Comparison of ENCODE assay signal across 17 cellular contexts in the genomic region with DNA sequence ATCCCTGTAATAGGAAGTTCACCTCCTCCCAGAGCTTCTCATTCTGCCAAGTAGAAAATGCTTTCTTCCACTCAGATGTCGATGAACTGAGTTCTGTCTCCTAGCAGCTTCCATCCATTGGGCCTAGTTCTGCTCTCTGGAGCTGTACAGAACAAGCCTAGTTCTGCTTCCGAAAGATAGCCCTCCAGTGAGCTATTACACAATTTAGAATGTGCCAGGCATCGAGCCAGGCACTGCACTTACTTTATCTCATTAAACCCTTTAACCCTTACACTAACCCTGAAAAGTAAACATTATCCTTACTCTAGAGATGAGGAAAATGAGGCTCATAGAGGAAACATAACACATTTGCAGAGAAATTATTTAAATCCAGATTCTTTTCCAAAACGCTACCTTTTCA. TPM values are rescaled to one million over a fixed set of nuclear protein-coding genes. Genes with fewer than 3 reads are reported as not detected.
DNase-seq lines count a peak whose midpoint lies in the region; ATAC-seq and TF ChIP-seq lines count a peak whose summit lies in the region.
"Had no signal": no experiment of that assay in that cellular context is flagged by ENCODE, and none has a peak within 500 bp of the region (broad histone marks: within the 10 kb centered on the region; RNA-seq: fewer than 3 reads in every experiment).

No MANE protein-coding gene starts in this region.

- H3K27ac ChIP-seq in BLaER1 treated with 17β-estradiol and CSF1 and Interleukin-3, amounts not matched to agents 10 nM and 100 nM = peak overlapping the region in 3 of 11 experiments; percentile 75 to 90 (median 78); a peak in 4 of 22 replicates
- H3K27ac ChIP-seq: skin epidermis had no signal

- no peaks in the 10 kb centered on the region for H3K9me3 ChIP-seq in BLaER1 treated with 17β-estradiol and CSF1 and Interleukin-3, amounts not matched to agents 10 nM and 100 nM (replicated peaks in 1 of 11)
- H3K9me3 ChIP-seq in mucosa of descending colon = no peaks in the 10 kb centered on the region

- TF ChIP-seq CTCF in mucosa of descending colon (IDR thresholded peaks at IDR 0.05) = no peak

- peaks cover 0 to 23% (median 4%) of the 10 kb centered on the region in 11 experiments; a peak in 6 of 22 replicates for H3K36me3 ChIP-seq in BLaER1 treated with 17β-estradiol and CSF1 and Interleukin-3, amounts not matched to agents 10 nM and 100 nM
- H3K36me3 ChIP-seq in mucosa of descending colon (ENCODE audit: low read depth) = no peaks in the 10 kb centered on the region

- H3K27me3 ChIP-seq in BLaER1 treated with 17β-estradiol and CSF1 and Interleukin-3, amounts not matched to agents 10 nM and 100 nM = no peaks in the 10 kb centered on the region
- H3K27me3 ChIP-seq: dorsolateral prefrontal cortex had no signal

- no peaks in the 10 kb centered on the region for H4K20me1 ChIP-seq in BLaER1 treated with 17β-estradiol and CSF1 and Interleukin-3, amounts not matched to agents 10 nM and 100 nM

- peak overlapping the region in 2 of 11 experiments; percentile 25 to 77; a peak in 2 of 22 replicates for H3K9ac ChIP-seq in BLaER1 treated with 17β-estradiol and CSF1 and Interleukin-3, amounts not matched to agents 10 nM and 100 nM

- H3K4me1 ChIP-seq in BLaER1 treated with 17β-estradiol and CSF1 and Interleukin-3, amounts not matched to agents 10 nM and 100 nM = peaks cover 40 to 86% (median 76%) of the 10 kb centered on the region in 10 experiments
- H3K4me1 ChIP-seq in mucosa of descending colon (ENCODE audit: low read depth) = no peaks in the 10 kb centered on the region

- no peak overlapping the region for H3K4me3 ChIP-seq in BLaER1 treated with 17β-estradiol and CSF1 and Interleukin-3, amounts not matched to agents 10 nM and 100 nM
- H3K4me3 ChIP-seq in mucosa of descending colon = no peak overlapping the region
- H3K4me3 ChIP-seq: dorsolateral prefrontal cortex, skin epidermis had no signal

- peak; percentile 42 for ATAC-seq in mucosa of descending colon
- ATAC-seq in HG03025 (IDR thresholded peaks at IDR 0.05; ENCODE audit: low FRiP score, unreplicated experiment) = no peak

- peak overlapping the region in 8 of 11 experiments; percentile 36 to 80 (median 70); a peak in 12 of 22 replicates for H3K4me2 ChIP-seq in BLaER1 treated with 17β-estradiol and CSF1 and Interleukin-3, amounts not matched to agents 10 nM and 100 nM

- intact Hi-C loops in mucosa of descending colon (cut with DNase I, micrococcal nuclease) = no loop called here

- DNase-seq in MV-4-11 (lab: John Stamatoyannopoulos, UW) = peak; percentile 12
- DNase-seq in erythroblast (lab: John Stamatoyannopoulos, UW) = peak; percentile 32 to 36
- DNase-seq in mucosa of descending colon = peak in 1 of 3 donors; percentile 14
- DNase-seq in stimulated activated CD8-positive, alpha-beta memory T cell treated with anti-CD3 and anti-CD28 coated beads, Interleukin-4, amount 100 ng/mL, for 48 hours = no peak
- no peak for DNase-seq in amygdala (lab: John Stamatoyannopoulos, UW)
- DNase-seq in stimulated activated CD4-positive, alpha-beta T cell treated with anti-CD3 and anti-CD28 coated beads, Interleukin-2, amount 100 ng/mL, for 24 hours = no peak
- DNase-seq: activated CD4-positive, alpha-beta memory T cell treated with anti-CD3 and anti-CD28 coated beads, Interleukin-2, amount 10 ng/mL, durations not matched to agents 7 days and 5 days; DMS79 treated with DMSO at 0.1 percent for 48 hours; dorsolateral prefrontal cortex; mesenchymal stem cell; NCI-H1105; SIG-M5 had no signal

- no peak for TF ChIP-seq POLR2A in erythroblast (IDR thresholded peaks at IDR 0.05; ENCODE audit: low read length)

RNA-seq across cellular contexts. Expression of a gene that starts 20.7 kb away (rescaled TPM):
- total RNA-seq in mucosa of descending colon = 10 to 100 TPM; 18.6 to 22.0 (median 20.3) TPM

RNA-seq across cellular contexts. Expression of a gene that starts 44.4 kb away (rescaled TPM):
- under 1 TPM in 2 of 3 donors, not detected in 1; 0.72 to 0.78 TPM for total RNA-seq in mucosa of descending colon
- total RNA-seq: astrocyte, fibroblast of lung had no signal

RNA-seq across cellular contexts. Expression of a gene that starts 48.8 kb away (rescaled TPM):
- 10 to 100 TPM; 28.6 to 56.6 (median 35.7) TPM for total RNA-seq in mucosa of descending colon

Comparison
In these comparisons a context has a peak if more than half of its experiments do, and no peak if none do; other contexts are left out.
1. DNase-seq: peak in MV-4-11 (single experiment) and erythroblast (2 of 2); none in stimulated activated CD8-positive, alpha-beta memory T cell treated with anti-CD3 and anti-CD28 coated beads, Interleukin-4, amount 100 ng/mL, for 48 hours (single experiment), amygdala (0 of 56) and stimulated activated CD4-positive, alpha-beta T cell treated with anti-CD3 and anti-CD28 coated beads, Interleukin-2, amount 100 ng/mL, for 24 hours (0 of 2).